1 cellular context compared by ENCODE assay signal in the genomic region with DNA sequence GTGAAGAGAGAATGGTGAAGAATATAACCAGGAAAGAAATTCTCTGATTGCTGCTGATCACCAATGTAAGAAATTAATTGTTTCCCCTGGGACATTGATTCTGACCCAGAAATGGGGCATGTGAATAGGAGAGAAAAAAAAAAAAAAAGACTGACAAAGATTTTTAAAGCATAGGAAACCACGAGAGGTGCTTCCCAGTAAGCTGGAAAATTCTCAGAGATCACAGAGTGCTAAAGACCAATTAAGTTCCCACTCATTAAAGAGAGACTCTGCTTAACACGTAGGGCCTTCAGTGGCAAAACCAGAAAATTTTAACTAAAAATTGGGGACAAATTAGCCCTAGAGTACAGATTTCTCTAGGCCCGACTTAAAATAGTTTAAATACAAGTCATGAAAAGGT.
TF ChIP-seq lines count a peak whose summit lies in the region.

No MANE protein-coding gene starts in this region.

TF ChIP-seq in GM12878, 131 proteins besides CTCF, POLR2A, EP300 and RAD21 (continued from another document):
- TF ChIP-seq, protein P1, sequence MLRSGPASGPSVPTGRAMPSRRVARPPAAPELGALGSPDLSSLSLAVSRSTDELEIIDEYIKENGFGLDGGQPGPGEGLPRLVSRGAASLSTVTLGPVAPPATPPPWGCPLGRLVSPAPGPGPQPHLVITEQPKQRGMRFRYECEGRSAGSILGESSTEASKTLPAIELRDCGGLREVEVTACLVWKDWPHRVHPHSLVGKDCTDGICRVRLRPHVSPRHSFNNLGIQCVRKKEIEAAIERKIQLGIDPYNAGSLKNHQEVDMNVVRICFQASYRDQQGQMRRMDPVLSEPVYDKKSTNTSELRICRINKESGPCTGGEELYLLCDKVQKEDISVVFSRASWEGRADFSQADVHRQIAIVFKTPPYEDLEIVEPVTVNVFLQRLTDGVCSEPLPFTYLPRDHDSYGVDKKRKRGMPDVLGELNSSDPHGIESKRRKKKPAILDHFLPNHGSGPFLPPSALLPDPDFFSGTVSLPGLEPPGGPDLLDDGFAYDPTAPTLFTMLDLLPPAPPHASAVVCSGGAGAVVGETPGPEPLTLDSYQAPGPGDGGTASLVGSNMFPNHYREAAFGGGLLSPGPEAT (IDR thresholded peaks at IDR 0.05; ENCODE audit: low read depth): peak; percentile 67; the same call in 1 of the 2 replicates
- TF ChIP-seq MTA2 (IDR thresholded peaks at IDR 0.05; ENCODE audit: low read depth): peak; percentile 81
- peak; percentile 73 for TF ChIP-seq MEF2B (IDR thresholded peaks at IDR 0.05; ENCODE audit: partially characterized antibody, poor library complexity, severe bottlenecking)
- TF ChIP-seq FOXM1 (IDR thresholded peaks at IDR 0.05; ENCODE audit: low read depth, low read length): no peak
- no peak for TF ChIP-seq BACH1 (IDR thresholded peaks at IDR 0.05; ENCODE audit: borderline replicate concordance)
- TF ChIP-seq BCL11A (IDR thresholded peaks at IDR 0.05; ENCODE audit: low read depth, low read length): no peak
